Comparison of ENCODE assay signal across 14 cellular contexts in genomic region chr18:23406271-23406787, GRCh38. TPM values are rescaled to one million over a fixed set of nuclear protein-coding genes. Genes with fewer than 3 reads are reported as not detected.
A peak's percentile ranks its signal among the peaks of the same experiment; 100 is the strongest.
DNase-seq lines count a peak whose midpoint lies in the region; ATAC-seq, FAIRE-seq and TF ChIP-seq lines count a peak whose summit lies in the region.
"Had no signal": no experiment of that assay in that cellular context is flagged by ENCODE, and none has a peak within 500 bp of the region (broad histone marks: within the 10 kb centered on the region; RNA-seq: fewer than 3 reads in every experiment).

No MANE protein-coding gene starts in this region.

- no peak for TF ChIP-seq EP300 in A549 (IDR thresholded peaks at IDR 0.05)
- TF ChIP-seq EP300 in GM12878 (IDR thresholded peaks at IDR 0.05; ENCODE audit: borderline replicate concordance in 1 of 2, control insufficient read depth in 1 of 2, low read depth in 2 of 2, low read length in 2 of 2): no peak

- TF ChIP-seq CTCF in A549 (IDR thresholded peaks at IDR 0.05) (no peak), HEK293 (tag by site-specific recombination; IDR thresholded peaks at IDR 0.05) (no peak), GM12878 (IDR thresholded peaks at IDR 0.05 in 2 of 3, conservative IDR thresholded peaks at IDR 0.05 in 1 of 3; ENCODE audit: control insufficient read depth in 2 of 3, extremely low read depth in 1 of 3, insufficient read depth in 1 of 3, low read depth in 3 of 3, low read length in 3 of 3) (no peak)

- FAIRE-seq in A549 (lab: Jason Lieb, UNC) (no peak), GM12878 (lab: Jason Lieb, UNC) (no peak)

- no TSS peak for BruUV-seq in GM12878 (replicated peaks; lab: Mats Ljungman, UMichigan)

- no peak for TF ChIP-seq RAD21 in A549 (conservative IDR thresholded peaks at IDR 0.05 in 1 of 2, IDR thresholded peaks at IDR 0.05 in 1 of 2)
- TF ChIP-seq RAD21 in GM12878 (IDR thresholded peaks at IDR 0.05; ENCODE audit: insufficient read depth, low read depth, low read length): no peak

- H3K27ac ChIP-seq in A549 (peak overlapping the region; percentile 40 to 57; a peak in 4 of 6 replicates), HEK293 (ENCODE audit: extremely low read depth, low read depth, low read length) (no peak overlapping the region), GM12878 (ENCODE audit: control insufficient read depth, insufficient read depth) (no peak overlapping the region)
- H3K27ac ChIP-seq: prostate gland, SJSA1, thyroid gland had no signal

- TF ChIP-seq POLR2A in A549 (IDR thresholded peaks at IDR 0.05; ENCODE audit: low read length) (no peak), GM12878 (IDR thresholded peaks at IDR 0.05; ENCODE audit: low read depth, low read length) (no peak)

- H3K4me1 ChIP-seq in A549 (peaks cover 32% of the 10 kb centered on the region), HEK293 (ENCODE audit: control insufficient read depth, insufficient read depth, low read length) (no peaks in the 10 kb centered on the region), GM12878 (ENCODE audit: control insufficient read depth, insufficient read depth, low read length) (no peaks in the 10 kb centered on the region)
- H3K4me1 ChIP-seq: prostate gland had no signal

- RAD21 ChIA-PET in GM12878 (lab: Charles Lee; ENCODE audit: unreplicated experiment): interaction anchor here (0.6 to 2.3 kb wide), 5 partner anchors 16 to 592 kb away, joined by 3 to 7 read pairs (median 3); no protein-coding TSS in a partner anchor

- DNase-seq in A549 (ENCODE audit: low read depth in 1 of 2, low spot score in 1 of 2) (peak in 1 of 2 experiments; percentile 57), GM12878 (ENCODE audit: low read depth, low spot score) (no peak), left colon (no peak), Kasumi-1 (lab: John Stamatoyannopoulos, UW) (no peak), hippocampal formation (lab: John Stamatoyannopoulos, UW) (no peak)
- no peak for DNase-seq in activated T-cell treated with anti-CD3 and anti-CD28 coated beads, Interleukin-2, amount 50 U/mL, for 48 hours
- DNase-seq: activated CD4-positive, alpha-beta T cell treated with anti-CD3 and anti-CD28 coated beads, Interleukin-2, amount 10 ng/mL, durations not matched to agents 24 days and 14 days; naive thymus-derived CD4-positive, alpha-beta T cell; stimulated activated CD4-positive, alpha-beta T cell treated with anti-CD3 and anti-CD28 coated beads, Interleukin-1b, Interleukin-23, amount 100 ng/mL, for 48 hours; thyroid gland had no signal

- 20% methylated on average over 2 of the region's 2 CpGs for WGBS in A549 (ENCODE audit: missing lambda C conversion rate)
- 92% methylated on average over 2 of the region's 2 CpGs for WGBS in GM12878 (ENCODE audit: insufficient coverage, insufficient replicate concordance, low lambda C conversion rate, missing lambda C conversion rate)

- H3K4me3 ChIP-seq in A549 (no peak overlapping the region), HEK293 (ENCODE audit: low read depth, low read length) (no peak overlapping the region), GM12878 (no peak overlapping the region)
- H3K4me3 ChIP-seq: prostate gland, SJSA1, thyroid gland had no signal

- in situ Hi-C loops in GM12878 (cut with MboI): no loop called here

- H3K36me3 ChIP-seq in HEK293 (ENCODE audit: control insufficient read depth in 2 of 2, insufficient read depth in 1 of 2, low read length in 2 of 2) (no peaks in the 10 kb centered on the region), GM12878 (ENCODE audit: control insufficient read depth in 2 of 2, insufficient read depth in 2 of 2, low read length in 1 of 2) (no peaks in the 10 kb centered on the region; a peak in 1 of 4 replicates)
- H3K36me3 ChIP-seq: prostate gland, SJSA1, thyroid gland had no signal

- H2AFZ ChIP-seq in GM12878 (ENCODE audit: control insufficient read depth, low read depth, low read length): no peak overlapping the region

- H4K20me1 ChIP-seq in GM12878 (ENCODE audit: control insufficient read depth, insufficient read depth): no peaks in the 10 kb centered on the region

- H3K79me2 ChIP-seq in GM12878 (ENCODE audit: control insufficient read depth, insufficient read depth, low read length): no peaks in the 10 kb centered on the region

- SMC1A ChIA-PET in GM12878 (lab: Charles Lee; ENCODE audit: uncharacterized antibody, unreplicated experiment): interaction anchor here (1.0 to 2.7 kb wide), 15 partner anchors 9 to 592 kb away, joined by 3 to 11 read pairs (median 4); no protein-coding TSS in a partner anchor

- intact Hi-C loops in GM12878 (cut with micrococcal nuclease; ENCODE audit: unreplicated experiment) (loop anchor here (5.0 kb wide), 1 partner anchor 594 kb away; no protein-coding TSS in a partner anchor), left colon (cut with DNase I, micrococcal nuclease) (no loop called here)

- ATAC-seq in A549 (peak; percentile 56 to 66; a peak in 4 of 6 replicates), GM12878 (no peak), left colon (peak; percentile 28), HG03159 (IDR thresholded peaks at IDR 0.05; ENCODE audit: unreplicated experiment) (no peak)
- ATAC-seq: naive thymus-derived CD4-positive, alpha-beta T cell had no signal

- no peaks in the 10 kb centered on the region for H3K27me3 ChIP-seq in GM12878 (replicated peaks in 1 of 2; ENCODE audit: control insufficient read depth in 2 of 2, insufficient read depth in 2 of 2, low read length in 1 of 2)
- H3K27me3 ChIP-seq: SJSA1, thyroid gland had no signal

- H3K9me3 ChIP-seq in A549 (no peaks in the 10 kb centered on the region), HEK293 (ENCODE audit: control insufficient read depth, insufficient read depth, low read depth, low read length) (no peaks in the 10 kb centered on the region), GM12878 (replicated peaks; ENCODE audit: control insufficient read depth, insufficient read depth, low read length) (no peaks in the 10 kb centered on the region)
- H3K9me3 ChIP-seq: prostate gland, SJSA1, thyroid gland had no signal

- CTCF ChIA-PET in A549 (lab: Yijun Ruan, JAX) (interaction anchor here (1.2 to 2.5 kb wide), 2 partner anchors 275 to 329 kb away, joined by 3 to 8 read pairs; no protein-coding TSS in a partner anchor), HEK293 (lab: Yijun Ruan, JAX) (interaction anchor here (0.7 to 2.6 kb wide), 7 partner anchors 10 to 592 kb away, joined by 3 to 16 read pairs (median 3); no protein-coding TSS in a partner anchor), GM12878 (lab: Yijun Ruan, JAX) (interaction anchor here (0.7 to 2.3 kb wide), 6 partner anchors 26 to 482 kb away, joined by 3 to 9 read pairs (median 6); no protein-coding TSS in a partner anchor)

- no peak overlapping the region for H3K9ac ChIP-seq in GM12878 (ENCODE audit: control insufficient read depth, insufficient read depth, low read length)

- H3K4me2 ChIP-seq in A549: peak overlapping the region; percentile 51
- no peak overlapping the region for H3K4me2 ChIP-seq in GM12878 (ENCODE audit: control insufficient read depth, insufficient read depth)

- POLR2A ChIA-PET in A549 (lab: Yijun Ruan, JAX) (interaction anchor here (1.0 kb wide), 1 partner anchor 26 kb away, joined by 3 read pairs; no protein-coding TSS in a partner anchor), HEK293 (lab: Yijun Ruan, JAX) (interaction anchor here (1.1 kb wide), 1 partner anchor 271 kb away, joined by 3 read pairs; the partner anchor contains the start of gene CABLES1), GM12878 (lab: Charles Lee) (interaction anchor here (0.6 to 1.0 kb wide), 2 partner anchors 10 to 52 kb away, joined by 3 read pairs; no protein-coding TSS in a partner anchor)

TF ChIP-seq in A549, 52 proteins besides CTCF, POLR2A, EP300 and RAD21 (continues in another document):
- TF ChIP-seq EHMT2 (IDR thresholded peaks at IDR 0.05; ENCODE audit: low read depth) (no peak), ZC3H11A (IDR thresholded peaks at IDR 0.05) (no peak), RNF2 (IDR thresholded peaks at IDR 0.05; ENCODE audit: borderline replicate concordance, low read depth) (no peak)

TF ChIP-seq in HEK293, 187 proteins besides CTCF, POLR2A, EP300 and RAD21 (continues in another document):
- TF ChIP-seq ZNF549 (tag by site-specific recombination; IDR thresholded peaks at IDR 0.05): peak; percentile 90

TF ChIP-seq in GM12878, 131 proteins besides CTCF, POLR2A, EP300 and RAD21 (continues in another document):
- TF ChIP-seq NFIC (IDR thresholded peaks at IDR 0.05; ENCODE audit: low read depth, low read length) (no peak), ESRRA (IDR thresholded peaks at IDR 0.05; ENCODE audit: low read length) (no peak), PKNOX1 (IDR thresholded peaks at IDR 0.05) (peak; percentile 62)

RNA-seq across cellular contexts. Expression of gene RIOK3, which starts 46.8 kb away (rescaled TPM):
- polyA plus RNA-seq in A549 (2011; rRNA removed) (34.4 and 43.3 TPM in 2 replicates), A549 (2017; fragmentation: RNase III; extraction: RNeasy Plus Mini Kit Qiagen cat#74134 plus additional on column Dnase treatment) (25.3 to 29.4 TPM (median 26.9 TPM) in 3 replicates), GM12878 (2011; rRNA removed) (87.5 and 132 TPM in 2 replicates), GM12878 (2014; fragmentation: Illumina TruSeq; extraction: Trizol) (59.5 and 68.1 TPM in 2 replicates), GM12878 (2014; fragmentation: Nextera tagmentation; extraction: Ambion mirVana) (10 to 100 TPM; 18.0 to 28.1 TPM), GM12878 (2014; rRNA removed) (36.4 and 41.5 TPM in 2 replicates), GM12878 (2016; fragmentation: Nextera tagmentation; extraction: Ambion mirVana) (10 to 100 TPM; 68.9 to 70.8 TPM)
- 6.8 and 9.1 TPM in 2 replicates for polyA plus RNA-seq in A549 (2012; cell fraction: cytosol; rRNA removed)
- polyA plus RNA-seq in A549 (2012; cell fraction: nucleus; rRNA removed): 9.5 and 12.9 TPM in 2 replicates
- polyA minus RNA-seq in A549 (2011; rRNA and poly(A)+ RNA removed): 14.3 and 14.4 TPM in 2 replicates
- 127 and 131 TPM in 2 replicates for total RNA-seq in GM12878 (2013; cell fraction: nucleolus; rRNA removed)
- total RNA-seq in GM12878 (2014; rRNA removed) (48.2 and 49.1 TPM in 2 replicates), GM12878 (2014; rRNA removed; fragmentation: Illumina TruSeq; extraction: Trizol) (68.8 and 72.4 TPM in 2 replicates), GM12878 (2021) (44.1 and 45.6 TPM in 2 replicates), left colon (100 to 1,000 TPM; 172 to 181 TPM)
- 41.7 TPM for polyA plus RNA-seq in GM12878 (2011; ENCODE audit: low read depth)
- 40.0 and 41.4 TPM in 2 replicates for polyA plus RNA-seq in GM12878 (2011; cell fraction: cytosol; rRNA removed)
- polyA plus RNA-seq in GM12878 (2011; cell fraction: nucleus; rRNA removed): 62.5 and 68.4 TPM in 2 replicates
- 65.0 and 74.9 TPM in 2 replicates for polyA plus RNA-seq in GM12878 (2012)
- 49.6 and 65.0 TPM in 2 replicates for polyA minus RNA-seq in GM12878 (2011; rRNA and poly(A)+ RNA removed)
- 39.8 and 43.3 TPM in 2 replicates for polyA minus RNA-seq in GM12878 (2011; cell fraction: cytosol; rRNA and poly(A)+ RNA removed)
- polyA minus RNA-seq in GM12878 (2011; cell fraction: nucleus; rRNA and poly(A)+ RNA removed): 32.5 and 48.0 TPM in 2 replicates

Comparison
In these comparisons a context has a peak if more than half of its experiments do, and no peak if none do; other contexts are left out.
1. ATAC-seq: peak in A549 (2 of 2) and left colon (single experiment); none in GM12878 (single experiment) and HG03159 (single experiment).
2. H3K27ac ChIP-seq: peak in A549 (2 of 2); none in HEK293 (single experiment) and GM12878 (single experiment).